Comparison of ENCODE assay signal across 24 cellular contexts in the genomic region with DNA sequence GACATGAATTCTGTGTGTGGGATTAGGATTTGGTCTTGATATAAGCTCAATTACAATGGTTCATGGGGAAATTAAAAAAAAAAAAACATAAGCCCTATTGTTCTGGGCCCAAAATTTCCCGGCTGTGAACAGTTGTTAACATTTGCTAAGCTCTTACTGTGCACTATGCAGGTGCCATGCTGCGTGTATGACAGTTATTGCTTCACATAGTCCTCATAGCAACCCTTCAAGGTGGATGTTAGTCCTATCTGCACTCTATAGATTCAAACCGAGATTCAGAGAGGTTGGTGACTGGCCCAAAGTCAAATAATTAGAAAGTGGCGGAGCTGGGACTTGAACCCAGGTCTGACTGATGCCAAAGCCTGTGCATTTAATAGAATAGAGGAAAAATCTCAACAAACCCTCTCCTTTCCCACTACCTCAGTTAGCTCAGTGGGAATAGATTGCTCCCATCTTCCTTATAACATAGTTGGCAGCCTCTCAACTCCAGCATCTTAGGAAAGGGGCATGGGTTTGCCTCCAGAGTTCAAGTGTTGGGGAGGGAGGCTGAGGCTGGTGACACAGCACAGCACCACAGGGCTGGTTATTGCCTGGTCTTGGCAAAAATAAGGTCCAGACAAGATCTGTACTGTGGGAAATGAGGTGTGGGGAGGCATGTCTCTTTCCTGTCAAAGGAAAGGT. TPM values are rescaled to one million over a fixed set of nuclear protein-coding genes. Genes with fewer than 3 reads are reported as not detected.
A peak's percentile ranks its signal among the peaks of the same experiment; 100 is the strongest.
DNase-seq lines count a peak whose midpoint lies in the region; ATAC-seq, FAIRE-seq and TF ChIP-seq lines count a peak whose summit lies in the region.
"Had no signal": no experiment of that assay in that cellular context is flagged by ENCODE, and none has a peak within 500 bp of the region (broad histone marks: within the 10 kb centered on the region; RNA-seq: fewer than 3 reads in every experiment).

No MANE protein-coding gene starts in this region.

- no peak for TF ChIP-seq RAD21 in K562 (CRISPR knock-in tag; conservative IDR thresholded peaks at IDR 0.05 in 1 of 2, IDR thresholded peaks at IDR 0.05 in 1 of 2)

- BruUV-seq in K562 (replicated peaks; lab: Mats Ljungman, UMichigan): no TSS peak

- no peaks in the 10 kb centered on the region for H3K9me3 ChIP-seq in K562 (replicated peaks; ENCODE audit: control insufficient read depth, insufficient read depth, low read depth, low read length)
- H3K9me3 ChIP-seq in keratinocyte (ENCODE audit: control insufficient read depth, low read depth, low read length): no peaks in the 10 kb centered on the region
- no peaks in the 10 kb centered on the region for H3K9me3 ChIP-seq in T-helper 17 cell (ENCODE audit: control insufficient read depth, low read length, poor library complexity, severe bottlenecking)
- H3K9me3 ChIP-seq: SK-N-SH, thoracic aorta had no signal

- H3K4me3 ChIP-seq in GM23338: no peak overlapping the region
- no peak overlapping the region for H3K4me3 ChIP-seq in K562
- H3K4me3 ChIP-seq in keratinocyte (ENCODE audit: control insufficient read depth in 2 of 3, extremely low read depth in 1 of 3, insufficient read depth in 2 of 3, low read depth in 1 of 3, low read length in 3 of 3): no peak overlapping the region
- H3K4me3 ChIP-seq: smooth muscle cell, thoracic aorta had no signal

- WGBS in K562 (ENCODE audit: insufficient coverage, low coverage, missing lambda C conversion rate): 1% methylated on average over 4 of the region's 4 CpGs

- no peak for ATAC-seq in GM23338
- no peak for ATAC-seq in K562
- ATAC-seq in stimulated activated effector memory CD8-positive, alpha-beta T cell treated with anti-CD3 and anti-CD28 coated beads, Interleukin-12 subunit alpha, Interleukin-12 subunit beta, amount 100 ng/mL, for 72 hours: peak; percentile 31
- no peak for ATAC-seq in T-helper 17 cell
- no peak for ATAC-seq in HG03342 (IDR thresholded peaks at IDR 0.05; ENCODE audit: unreplicated experiment)
- no peak for ATAC-seq in GM21723 (IDR thresholded peaks at IDR 0.05; ENCODE audit: unreplicated experiment)
- ATAC-seq: stimulated activated memory B cell treated with anti-CD40 and anti-IgM and Interleukin-4, amounts not matched to agents 10 μg/mL and 1 μg/mL and 100 μg/mL, for 72 hours had no signal

- H3K9me1 ChIP-seq in K562 (ENCODE audit: control insufficient read depth, insufficient read depth, low read length) (no peaks in the 10 kb centered on the region), keratinocyte (ENCODE audit: control insufficient read depth, extremely low read depth, insufficient read depth, low read length) (no peaks in the 10 kb centered on the region)

- TF ChIP-seq CTCF in GM23338 (conservative IDR thresholded peaks at IDR 0.05; ENCODE audit: low read depth in 2 of 2) (no peak), K562 (IDR thresholded peaks at IDR 0.05 in 2 of 3, conservative IDR thresholded peaks at IDR 0.05 in 1 of 3; ENCODE audit: insufficient read depth in 2 of 3, low read depth in 1 of 3, low read length in 3 of 3) (no peak), keratinocyte (optimal IDR thresholded peaks at IDR 0.05 in 1 of 3, IDR thresholded peaks at IDR 0.05 in 1 of 3, conservative IDR thresholded peaks at IDR 0.05 in 1 of 3; ENCODE audit: extremely low read depth in 1 of 3, insufficient read depth in 2 of 3, low read length in 3 of 3) (no peak)

- H3K9me3 Mint-ChIP-seq in GM23338: peaks cover 3% of the 10 kb centered on the region; the same call in 2 of the 3 replicates
- no peaks in the 10 kb centered on the region for H3K9me3 Mint-ChIP-seq in stimulated activated effector memory CD8-positive, alpha-beta T cell treated with anti-CD3 and anti-CD28 coated beads, Interleukin-12 subunit alpha, Interleukin-12 subunit beta, amount 100 ng/mL, for 72 hours
- H3K9me3 Mint-ChIP-seq: activated naive CD4-positive, alpha-beta T cell treated with anti-CD3 and anti-CD28 coated beads, Interleukin-2, amount 50 U/mL, for 24 hours; dendritic cell treated with granulocyte-macrophage colony-stimulating factor and Interleukin-4, amounts not matched to agents 40 ng/mL and 50 ng/mL, for 4 days; stimulated activated memory B cell treated with anti-CD40 and anti-IgM and Interleukin-4, amounts not matched to agents 10 μg/mL and 1 μg/mL and 100 μg/mL, for 72 hours had no signal

- H4K20me1 ChIP-seq in GM23338 (replicated peaks; ENCODE audit: insufficient read depth) (no peaks in the 10 kb centered on the region), K562 (replicated peaks; ENCODE audit: control insufficient read depth, insufficient read depth, low read length) (no peaks in the 10 kb centered on the region), keratinocyte (ENCODE audit: control insufficient read depth, extremely low read depth, insufficient read depth, low read length) (no peaks in the 10 kb centered on the region)

- H3K27ac ChIP-seq in GM23338 (ENCODE audit: low read depth) (no peak overlapping the region), K562 (ENCODE audit: extremely low read depth, low read depth, low read length) (no peak overlapping the region), keratinocyte (ENCODE audit: control insufficient read depth, insufficient read depth, low read length) (peak overlapping the region; percentile 26)

- H3K36me3 Mint-ChIP-seq in GM23338 (ENCODE audit: low read depth) (no peaks in the 10 kb centered on the region), T-helper 17 cell (ENCODE audit: low read depth) (no peaks in the 10 kb centered on the region)
- no peaks in the 10 kb centered on the region for H3K36me3 Mint-ChIP-seq in stimulated activated effector memory CD8-positive, alpha-beta T cell treated with anti-CD3 and anti-CD28 coated beads, Interleukin-12 subunit alpha, Interleukin-12 subunit beta, amount 100 ng/mL, for 72 hours
- H3K36me3 Mint-ChIP-seq: CD4-positive, CD25-positive, alpha-beta regulatory T cell; stimulated activated memory B cell treated with anti-CD40 and anti-IgM and Interleukin-4, amounts not matched to agents 10 μg/mL and 1 μg/mL and 100 μg/mL, for 72 hours had no signal

- FAIRE-seq in K562 (lab: Jason Lieb, UNC) (no peak), keratinocyte (lab: Jason Lieb, UNC) (no peak)

- H2AFZ ChIP-seq in GM23338 (0 out of 2 replicates have a peak overlapping the region, but pooled peaks have one; percentile 8), K562 (ENCODE audit: low read depth, low read length) (no peak overlapping the region), keratinocyte (ENCODE audit: control insufficient read depth, low read length) (no peak overlapping the region)

- no peak for DNase-seq in GM23338 (ENCODE audit: low spot score)
- no peak for DNase-seq in K562 (ENCODE audit: extremely low read depth in 1 of 4, low spot score in 3 of 4)
- DNase-seq in keratinocyte (ENCODE audit: low read depth, low spot score): no peak
- no peak for DNase-seq in stimulated activated effector memory CD8-positive, alpha-beta T cell treated with anti-CD3 and anti-CD28 coated beads, Interleukin-12 subunit alpha, Interleukin-12 subunit beta, amount 100 ng/mL, for 72 hours (ENCODE audit: low spot score in 2 of 2)
- DNase-seq in T-helper 17 cell: no peak
- DNase-seq: activated CD4-positive, alpha-beta T cell treated with anti-CD3 and anti-CD28 coated beads for 48 hours; CD4-positive, CD25-positive, alpha-beta regulatory T cell; central memory CD4-positive, alpha-beta T cell; H7; Kasumi-1; left cardiac atrium; NCI-H1092; NCI-H187 treated with DMSO at 0.1 percent for 48 hours; NCI-H69; RPMI8226; SK-N-SH; stimulated activated CD4-positive, alpha-beta T cell treated with anti-CD3 and anti-CD28 coated beads, Interleukin-2, amount 100 ng/mL, for 48 hours had no signal

- H3K36me3 ChIP-seq in GM23338 (ENCODE audit: insufficient read depth): no peaks in the 10 kb centered on the region
- no peaks in the 10 kb centered on the region for H3K36me3 ChIP-seq in K562 (ENCODE audit: control insufficient read depth, insufficient read depth, low read length)
- no peaks in the 10 kb centered on the region for H3K36me3 ChIP-seq in keratinocyte (ENCODE audit: control insufficient read depth in 2 of 2, extremely low read depth in 1 of 2, insufficient read depth in 2 of 2, low read length in 2 of 2)
- H3K36me3 ChIP-seq: thoracic aorta had no signal

- in situ Hi-C loops in K562 (cut with MboI): no loop called here

- no peak overlapping the region for H3K27ac Mint-ChIP-seq in GM23338
- H3K27ac Mint-ChIP-seq in stimulated activated effector memory CD8-positive, alpha-beta T cell treated with anti-CD3 and anti-CD28 coated beads, Interleukin-12 subunit alpha, Interleukin-12 subunit beta, amount 100 ng/mL, for 72 hours: no peak overlapping the region
- H3K27ac Mint-ChIP-seq in T-helper 17 cell: no peak overlapping the region
- H3K27ac Mint-ChIP-seq: activated naive CD4-positive, alpha-beta T cell treated with anti-CD3 and anti-CD28 coated beads, Interleukin-2, amount 50 U/mL, for 24 hours; dendritic cell treated with granulocyte-macrophage colony-stimulating factor and Interleukin-4, amounts not matched to agents 40 ng/mL and 50 ng/mL, for 4 days; stimulated activated memory B cell treated with anti-CD40 and anti-IgM and Interleukin-4, amounts not matched to agents 10 μg/mL and 1 μg/mL and 100 μg/mL, for 72 hours had no signal

- TF ChIP-seq POLR2A in K562 (conservative IDR thresholded peaks at IDR 0.05): no peak

- CTCF ChIA-PET in K562 (lab: Yijun Ruan, JAX; ENCODE audit: low intra/inter-chr PET ratio): no interaction called here

- no peaks in the 10 kb centered on the region for H3K9me2 ChIP-seq in GM23338 (ENCODE audit: insufficient read depth)
- H3K9me2 ChIP-seq: SK-N-SH had no signal

- no peaks in the 10 kb centered on the region for H3F3A ChIP-seq in GM23338 (replicated peaks; ENCODE audit: low read depth)

- H3K4me1 ChIP-seq in GM23338 (ENCODE audit: insufficient read depth): no peaks in the 10 kb centered on the region
- no peaks in the 10 kb centered on the region for H3K4me1 ChIP-seq in K562 (replicated peaks in 1 of 2; ENCODE audit: control insufficient read depth in 2 of 2, insufficient read depth in 2 of 2, low read length in 2 of 2)
- peaks cover 56% of the 10 kb centered on the region for H3K4me1 ChIP-seq in keratinocyte (ENCODE audit: control insufficient read depth, extremely low read depth, insufficient read depth, low read length)

- intact Hi-C loops in K562 (cut with micrococcal nuclease): no loop called here

- TF ChIP-seq EP300 in K562 (IDR thresholded peaks at IDR 0.05; ENCODE audit: low read length): no peak

- H3K4me3 Mint-ChIP-seq in GM23338: no peak overlapping the region
- H3K4me3 Mint-ChIP-seq in stimulated activated effector memory CD8-positive, alpha-beta T cell treated with anti-CD3 and anti-CD28 coated beads, Interleukin-12 subunit alpha, Interleukin-12 subunit beta, amount 100 ng/mL, for 72 hours: no peak overlapping the region
- no peak overlapping the region for H3K4me3 Mint-ChIP-seq in T-helper 17 cell
- H3K4me3 Mint-ChIP-seq: activated naive CD4-positive, alpha-beta T cell treated with anti-CD3 and anti-CD28 coated beads, Interleukin-2, amount 50 U/mL, for 24 hours; dendritic cell treated with granulocyte-macrophage colony-stimulating factor and Interleukin-4, amounts not matched to agents 40 ng/mL and 50 ng/mL, for 4 days; stimulated activated memory B cell treated with anti-CD40 and anti-IgM and Interleukin-4, amounts not matched to agents 10 μg/mL and 1 μg/mL and 100 μg/mL, for 72 hours had no signal

- POLR2A ChIA-PET in K562 (lab: Yijun Ruan, JAX): no interaction called here

- dilution Hi-C loops in keratinocyte (cut with MboI; ENCODE audit: extremely low pct_ligation_motif_present, low sequenced_read_pairs): no loop called here

- H3K4me2 ChIP-seq in GM23338 (no peak overlapping the region), K562 (ENCODE audit: insufficient read depth, low read length) (no peak overlapping the region), keratinocyte (ENCODE audit: control insufficient read depth, extremely low read depth, insufficient read depth, low read depth, low read length) (no peak overlapping the region)
- H3K4me2 ChIP-seq: SK-N-SH, smooth muscle cell had no signal

- no peaks in the 10 kb centered on the region for H3K27me3 ChIP-seq in GM23338 (ENCODE audit: insufficient read depth)
- H3K27me3 ChIP-seq in K562 (ENCODE audit: control insufficient read depth in 2 of 2, insufficient read depth in 2 of 2, low read length in 2 of 2): peaks cover 0 to 4% of the 10 kb centered on the region in 2 experiments; a peak in 2 of 5 replicates
- H3K27me3 ChIP-seq in keratinocyte (ENCODE audit: control insufficient read depth, extremely low read depth, insufficient read depth, low read length): no peaks in the 10 kb centered on the region

- H3K27me3 Mint-ChIP-seq in GM23338 (ENCODE audit: insufficient read depth, low read depth, poor library complexity) (peaks cover 4% of the 10 kb centered on the region), T-helper 17 cell (peaks cover 4% of the 10 kb centered on the region)
- H3K27me3 Mint-ChIP-seq: dendritic cell treated with granulocyte-macrophage colony-stimulating factor and Interleukin-4, amounts not matched to agents 40 ng/mL and 50 ng/mL, for 4 days had no signal

- H3K9ac ChIP-seq in K562 (ENCODE audit: insufficient read depth in 1 of 2, low read depth in 2 of 2, low read length in 2 of 2): no peak overlapping the region
- H3K9ac ChIP-seq in keratinocyte (ENCODE audit: control insufficient read depth, extremely low read depth, insufficient read depth, low read length): no peak overlapping the region
- H3K9ac ChIP-seq: SK-N-SH had no signal

- H3K4me1 Mint-ChIP-seq in GM23338 (no peaks in the 10 kb centered on the region; the same call in 2 of the 3 replicates), T-helper 17 cell (no peaks in the 10 kb centered on the region)
- no peaks in the 10 kb centered on the region for H3K4me1 Mint-ChIP-seq in stimulated activated effector memory CD8-positive, alpha-beta T cell treated with anti-CD3 and anti-CD28 coated beads, Interleukin-12 subunit alpha, Interleukin-12 subunit beta, amount 100 ng/mL, for 72 hours
- H3K4me1 Mint-ChIP-seq: activated naive CD4-positive, alpha-beta T cell treated with anti-CD3 and anti-CD28 coated beads, Interleukin-2, amount 50 U/mL, for 24 hours; CD4-positive, CD25-positive, alpha-beta regulatory T cell; stimulated activated memory B cell treated with anti-CD40 and anti-IgM and Interleukin-4, amounts not matched to agents 10 μg/mL and 1 μg/mL and 100 μg/mL, for 72 hours had no signal

- H3K79me2 ChIP-seq in GM23338 (replicated peaks; ENCODE audit: insufficient read depth) (no peaks in the 10 kb centered on the region), K562 (ENCODE audit: control insufficient read depth, insufficient read depth, low read length) (no peaks in the 10 kb centered on the region), keratinocyte (ENCODE audit: control insufficient read depth, insufficient read depth, low read length) (no peaks in the 10 kb centered on the region)

RNA-seq across cellular contexts. Expression of gene GCLM, which starts 55.0 kb away (rescaled TPM):
- total RNA-seq in GM23338 (2014; rRNA removed; shearing (Covaris generic)): 11.7 and 12.8 TPM in 2 replicates
- polyA plus RNA-seq in GM23338 (2016; fragmentation: Nextera tagmentation; extraction: Ambion mirVana): 10.0 and 10.4 TPM in 2 replicates
- total RNA-seq in K562 (2011; cell fraction: chromatin; rRNA removed; ENCODE audit: low replicate concordance): 21.3 and 58.7 TPM in 2 replicates
- total RNA-seq in K562 (2011; cell fraction: nucleolus; rRNA removed): 21.2 and 23.3 TPM in 2 replicates
- 34.2 and 65.9 TPM in 2 replicates for total RNA-seq in K562 (2011; cell fraction: nucleoplasm; rRNA removed)
- 13.8 and 17.5 TPM in 2 replicates for total RNA-seq in K562 (2014; rRNA removed)
- 38.9 and 43.3 TPM in 2 replicates for total RNA-seq in K562 (2014; rRNA removed; fragmentation: Illumina TruSeq; extraction: Trizol)
- total RNA-seq in K562 (2015; rRNA removed; fragmentation: Illumina TruSeq; extraction: Trizol): 22.3 and 24.5 TPM in 2 replicates
- total RNA-seq in K562 (2021): 39.5 and 41.0 TPM in 2 replicates
- polyA plus RNA-seq in K562 (2011; rRNA removed): 55.5 and 71.6 TPM in 2 replicates
- 10.4 and 18.6 TPM in 2 replicates for polyA plus RNA-seq in K562 (2011; cell fraction: cytosol; rRNA removed)
- polyA plus RNA-seq in K562 (2011; cell fraction: nucleus; rRNA removed): 11.0 and 14.3 TPM in 2 replicates
- 23.6 and 39.2 TPM in 2 replicates for polyA plus RNA-seq in K562 (2012)
- 27.3 and 32.8 TPM in 2 replicates for polyA plus RNA-seq in K562 (2014; fragmentation: Illumina TruSeq; extraction: Trizol)
- polyA plus RNA-seq in K562 (2014; fragmentation: Nextera tagmentation; extraction: Ambion mirVana): 1 to 10 TPM; 9.3 to 9.6 TPM
- 16.2 and 18.2 TPM in 2 replicates for polyA plus RNA-seq in K562 (2014; rRNA removed)
- 60.9 and 71.0 TPM in 2 replicates for polyA minus RNA-seq in K562 (2011; rRNA and poly(A)+ RNA removed)
- polyA minus RNA-seq in K562 (2011; cell fraction: cytosol; rRNA and poly(A)+ RNA removed): 25.4 and 28.6 TPM in 2 replicates
- polyA minus RNA-seq in K562 (2011; cell fraction: nucleus; rRNA and poly(A)+ RNA removed): 29.9 and 38.1 TPM in 2 replicates
- polyA plus RNA-seq in keratinocyte: 17.9 to 44.1 TPM (median 41.8 TPM) in 3 replicates
- polyA plus RNA-seq in keratinocyte (2011; ENCODE audit: low read depth): 1.6 TPM
- 17.1 and 45.0 TPM in 2 replicates for polyA plus RNA-seq in keratinocyte (2011; cell fraction: cytosol; rRNA removed)
- 28.6 and 30.9 TPM in 2 replicates for polyA plus RNA-seq in keratinocyte (2011; cell fraction: nucleus; rRNA removed)
- 6.4 and 36.0 TPM in 2 replicates for polyA plus RNA-seq in keratinocyte (2012; ENCODE audit: low replicate concordance)
- polyA minus RNA-seq in keratinocyte: 4.6 to 19.0 TPM (median 12.2 TPM) in 3 replicates
- 13.6 TPM for polyA minus RNA-seq in keratinocyte (2011; cell fraction: cytosol; rRNA and poly(A)+ RNA removed)
- polyA minus RNA-seq in keratinocyte (2011; cell fraction: nucleus; rRNA and poly(A)+ RNA removed): 13.0 and 17.3 TPM in 2 replicates
- 10 to 100 TPM; 11.1 to 12.8 TPM for total RNA-seq in T-helper 17 cell
